19 cellular contexts compared by ENCODE assay signal in genomic region chr3:119697394-119697793, GRCh38. TPM values are rescaled to one million over a fixed set of nuclear protein-coding genes. Genes with fewer than 3 reads are reported as not detected.
A peak's percentile ranks its signal among the peaks of the same experiment; 100 is the strongest.
DNase-seq lines count a peak whose midpoint lies in the region; ATAC-seq lines count a peak whose summit lies in the region.
"Had no signal": no experiment of that assay in that cellular context is flagged by ENCODE, and none has a peak within 500 bp of the region (broad histone marks: within the 10 kb centered on the region; RNA-seq: fewer than 3 reads in every experiment).

No MANE protein-coding gene starts in this region.

- peaks cover 1 to 2% of the 10 kb centered on the region in 2 donors for H3K36me3 Mint-ChIP-seq in activated T-cell treated with anti-CD3 and anti-CD28 coated beads, Interleukin-2, amount 50 U/mL, for 72 hours (ENCODE audit: insufficient read depth in 2 of 2)
- H3K36me3 Mint-ChIP-seq in activated T-cell treated with anti-CD3 and anti-CD28 coated beads, Interleukin-2, amount 50 U/mL, for 24 hours (ENCODE audit: low read depth): peaks cover 5% of the 10 kb centered on the region
- no peaks in the 10 kb centered on the region for H3K36me3 Mint-ChIP-seq in stimulated activated effector memory CD8-positive, alpha-beta T cell treated with anti-CD3 and anti-CD28 coated beads, Interleukin-12 subunit alpha, Interleukin-12 subunit beta, amount 100 ng/mL, for 72 hours
- H3K36me3 Mint-ChIP-seq: CD8-positive, alpha-beta T cell had no signal

- H3K9me3 Mint-ChIP-seq in activated T-cell treated with anti-CD3 and anti-CD28 coated beads, Interleukin-2, amount 50 U/mL, for 72 hours: peaks cover 3 to 4% of the 10 kb centered on the region in 2 donors
- H3K9me3 Mint-ChIP-seq in activated T-cell treated with anti-CD3 and anti-CD28 coated beads, Interleukin-2, amount 50 U/mL, for 24 hours: peaks cover 10% of the 10 kb centered on the region
- peaks cover 4% of the 10 kb centered on the region for H3K9me3 Mint-ChIP-seq in stimulated activated effector memory CD8-positive, alpha-beta T cell treated with anti-CD3 and anti-CD28 coated beads, Interleukin-12 subunit alpha, Interleukin-12 subunit beta, amount 100 ng/mL, for 72 hours
- H3K9me3 Mint-ChIP-seq: CD8-positive, alpha-beta T cell had no signal

- no peaks in the 10 kb centered on the region for H3K27me3 Mint-ChIP-seq in activated T-cell treated with anti-CD3 and anti-CD28 coated beads, Interleukin-2, amount 50 U/mL, for 72 hours (ENCODE audit: low read depth)
- no peaks in the 10 kb centered on the region for H3K27me3 Mint-ChIP-seq in activated T-cell treated with anti-CD3 and anti-CD28 coated beads, Interleukin-2, amount 50 U/mL, for 24 hours

- ATAC-seq in activated T-cell treated with anti-CD3 and anti-CD28 coated beads, Interleukin-2, amount 50 U/mL, for 72 hours (replicated peaks in 1 of 2): peak in 1 of 2 donors; percentile 25
- ATAC-seq in GM21619 (IDR thresholded peaks at IDR 0.05; ENCODE audit: unreplicated experiment) (peak; percentile 38), HG03039 (IDR thresholded peaks at IDR 0.05; ENCODE audit: unreplicated experiment) (peak; percentile 50), HG03342 (IDR thresholded peaks at IDR 0.05; ENCODE audit: unreplicated experiment) (no peak)
- ATAC-seq in stimulated activated effector memory CD8-positive, alpha-beta T cell treated with anti-CD3 and anti-CD28 coated beads, Interleukin-12 subunit alpha, Interleukin-12 subunit beta, amount 100 ng/mL, for 72 hours: peak; percentile 51
- ATAC-seq: CD8-positive, alpha-beta T cell; heart right ventricle; Right ventricle myocardium inferior had no signal

- H3K4me1 Mint-ChIP-seq in activated T-cell treated with anti-CD3 and anti-CD28 coated beads, Interleukin-2, amount 50 U/mL, for 72 hours (ENCODE audit: low read depth): peaks cover 39% of the 10 kb centered on the region
- peaks cover 32% of the 10 kb centered on the region for H3K4me1 Mint-ChIP-seq in activated T-cell treated with anti-CD3 and anti-CD28 coated beads, Interleukin-2, amount 50 U/mL, for 24 hours (ENCODE audit: low read depth)
- peaks cover 26% of the 10 kb centered on the region for H3K4me1 Mint-ChIP-seq in stimulated activated effector memory CD8-positive, alpha-beta T cell treated with anti-CD3 and anti-CD28 coated beads, Interleukin-12 subunit alpha, Interleukin-12 subunit beta, amount 100 ng/mL, for 72 hours

- H3K27ac Mint-ChIP-seq in activated T-cell treated with anti-CD3 and anti-CD28 coated beads, Interleukin-2, amount 50 U/mL, for 72 hours: peak overlapping the region; percentile 11
- H3K27ac Mint-ChIP-seq in activated T-cell treated with anti-CD3 and anti-CD28 coated beads, Interleukin-2, amount 50 U/mL, for 24 hours: no peak overlapping the region
- peak overlapping the region; percentile 81 for H3K27ac Mint-ChIP-seq in stimulated activated effector memory CD8-positive, alpha-beta T cell treated with anti-CD3 and anti-CD28 coated beads, Interleukin-12 subunit alpha, Interleukin-12 subunit beta, amount 100 ng/mL, for 72 hours
- H3K27ac Mint-ChIP-seq: CD8-positive, alpha-beta T cell had no signal

- no peak overlapping the region for H3K4me3 Mint-ChIP-seq in activated T-cell treated with anti-CD3 and anti-CD28 coated beads, Interleukin-2, amount 50 U/mL, for 72 hours
- no peak overlapping the region for H3K4me3 Mint-ChIP-seq in activated T-cell treated with anti-CD3 and anti-CD28 coated beads, Interleukin-2, amount 50 U/mL, for 24 hours
- H3K4me3 Mint-ChIP-seq in stimulated activated effector memory CD8-positive, alpha-beta T cell treated with anti-CD3 and anti-CD28 coated beads, Interleukin-12 subunit alpha, Interleukin-12 subunit beta, amount 100 ng/mL, for 72 hours: no peak overlapping the region
- H3K4me3 Mint-ChIP-seq: CD8-positive, alpha-beta T cell had no signal

- no peak for DNase-seq in activated T-cell treated with anti-CD3 and anti-CD28 coated beads, Interleukin-2, amount 50 U/mL, for 72 hours
- no peak for DNase-seq in activated T-cell treated with anti-CD3 and anti-CD28 coated beads, Interleukin-2, amount 50 U/mL, for 24 hours
- DNase-seq in stimulated activated effector memory CD8-positive, alpha-beta T cell treated with anti-CD3 and anti-CD28 coated beads, Interleukin-12 subunit alpha, Interleukin-12 subunit beta, amount 100 ng/mL, for 72 hours (ENCODE audit: low spot score in 2 of 2): no peak
- DNase-seq in GM19238 (ENCODE audit: insufficient read length, low spot score) (no peak), RKO (ENCODE audit: low spot score) (no peak)
- DNase-seq: 8988T; activated CD4-positive, alpha-beta T cell treated with anti-CD3 and anti-CD28 coated beads, Interleukin-2, amount 50 U/mL, for 48 hours; CD8-positive, alpha-beta T cell; cortex of kidney; heart right ventricle; kidney glomerular epithelial cell; NCI-H1930; NCI-H748 treated with DMSO at 0.1 percent for 48 hours; ovary; spleen had no signal

RNA-seq across cellular contexts. Expression of gene CFAP91, which starts 5.4 kb away (rescaled TPM):
- under 1 TPM; 0.30 to 0.41 TPM for total RNA-seq in activated T-cell treated with anti-CD3 and anti-CD28 coated beads, Interleukin-2, amount 50 U/mL, for 72 hours
- total RNA-seq: CD8-positive, alpha-beta T cell had no signal

RNA-seq across cellular contexts. Expression of gene COX17, which starts 20.2 kb away (rescaled TPM):
- 10 to 100 TPM; 58.5 to 63.9 TPM for total RNA-seq in activated T-cell treated with anti-CD3 and anti-CD28 coated beads, Interleukin-2, amount 50 U/mL, for 72 hours

RNA-seq across cellular contexts. Expression of gene POPDC2, which starts 37.0 kb away (rescaled TPM):
- total RNA-seq in activated T-cell treated with anti-CD3 and anti-CD28 coated beads, Interleukin-2, amount 50 U/mL, for 72 hours: 1 to 10 TPM; 6.6 to 7.2 TPM
